In genomic region chr5:66307647-66308257, GRCh38 we compare ENCODE assay signal across 1 cellular context.
TF ChIP-seq lines count a peak whose summit lies in the region.

No MANE protein-coding gene starts in this region.

TF ChIP-seq in HEK293, 187 proteins besides CTCF, POLR2A, EP300 and RAD21 (continued from another document):
- TF ChIP-seq ZNF580 (tag by site-specific recombination; IDR thresholded peaks at IDR 0.05), result no peak
- no peak for TF ChIP-seq ZNF530 (tag by site-specific recombination; IDR thresholded peaks at IDR 0.05; ENCODE audit: low read depth)
- TF ChIP-seq ZBTB49 (tag by site-specific recombination; IDR thresholded peaks at IDR 0.05; ENCODE audit: low read depth), result no peak
- peak; percentile 99 for TF ChIP-seq ZNF660 (tag by site-specific recombination; IDR thresholded peaks at IDR 0.05)
- no peak for TF ChIP-seq HOXD13 (CRISPR knock-in tag; IDR thresholded peaks at IDR 0.05; ENCODE audit: borderline replicate concordance)
- TF ChIP-seq ZNF16 (tag by site-specific recombination; IDR thresholded peaks at IDR 0.05; ENCODE audit: low read depth), result no peak
- TF ChIP-seq ZFP37 (tag by site-specific recombination; IDR thresholded peaks at IDR 0.05), result 0 out of 2 replicates have a peak, but pooled peaks have one; percentile 42
